1 cellular context compared by ENCODE assay signal in the genomic region with DNA sequence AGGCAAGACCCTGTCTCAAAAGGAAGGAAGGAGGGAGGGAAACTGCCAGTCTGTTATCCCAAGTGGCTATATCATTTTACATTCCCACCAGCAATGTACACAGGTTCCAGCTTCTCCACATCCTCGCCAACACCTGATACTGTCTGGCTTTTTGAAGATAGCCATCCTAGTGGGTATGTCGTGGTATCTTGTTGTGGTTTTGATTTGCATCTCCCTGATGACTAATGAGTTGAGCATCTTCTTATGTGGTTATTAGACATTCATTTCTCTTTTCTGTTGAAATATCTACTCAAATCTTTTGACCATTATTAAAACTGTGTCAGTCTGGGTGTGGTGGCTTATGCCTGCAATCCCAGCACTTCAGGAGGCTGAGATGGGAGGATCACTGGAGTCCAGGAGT.
TF ChIP-seq lines count a peak whose summit lies in the region.

No MANE protein-coding gene starts in this region.

TF ChIP-seq in H1, 55 proteins besides CTCF, POLR2A, EP300 and RAD21:
- no peak for TF ChIP-seq MAFK (IDR thresholded peaks at IDR 0.05; ENCODE audit: low read depth, low read length)
- no peak for TF ChIP-seq CREB1 (IDR thresholded peaks at IDR 0.05)
- TF ChIP-seq CHD2 (IDR thresholded peaks at IDR 0.05; ENCODE audit: low read length), result no peak
- TF ChIP-seq SP2 (IDR thresholded peaks at IDR 0.05; ENCODE audit: low read length), result no peak
- TF ChIP-seq TBP (IDR thresholded peaks at IDR 0.05; ENCODE audit: low read depth, low read length), result no peak
- no peak for TF ChIP-seq RXRA (IDR thresholded peaks at IDR 0.05; ENCODE audit: insufficient read depth, low read depth, low read length)
- TF ChIP-seq SP1 (IDR thresholded peaks at IDR 0.05; ENCODE audit: low read depth, low read length), result no peak
- no peak for TF ChIP-seq RNF2 (IDR thresholded peaks at IDR 0.05; ENCODE audit: borderline replicate concordance, low read depth, low read length, missing control alignments, poor library complexity, severe bottlenecking)
- no peak for TF ChIP-seq CHD1 (IDR thresholded peaks at IDR 0.05; ENCODE audit: low read depth, low read length)
- no peak for TF ChIP-seq SAP30 (IDR thresholded peaks at IDR 0.05; ENCODE audit: insufficient read depth, insufficient replicate concordance, low read length)
- TF ChIP-seq SIX5 (IDR thresholded peaks at IDR 0.05; ENCODE audit: low read depth, low read length), result no peak
- TF ChIP-seq CBX5 (IDR thresholded peaks at IDR 0.05; ENCODE audit: low read depth, low read length), result no peak
- no peak for TF ChIP-seq GABPA (IDR thresholded peaks at IDR 0.05; ENCODE audit: borderline replicate concordance, insufficient read depth, low read length)
- TF ChIP-seq BRCA1 (IDR thresholded peaks at IDR 0.05; ENCODE audit: low read depth, low read length), result no peak
- TF ChIP-seq EGR1 (IDR thresholded peaks at IDR 0.05; ENCODE audit: borderline replicate concordance, low read depth, low read length), result no peak
- no peak for TF ChIP-seq JUN (IDR thresholded peaks at IDR 0.05; ENCODE audit: low read depth, low read length)
